ENCODE assay signal across 8 cellular contexts in the genomic region with DNA sequence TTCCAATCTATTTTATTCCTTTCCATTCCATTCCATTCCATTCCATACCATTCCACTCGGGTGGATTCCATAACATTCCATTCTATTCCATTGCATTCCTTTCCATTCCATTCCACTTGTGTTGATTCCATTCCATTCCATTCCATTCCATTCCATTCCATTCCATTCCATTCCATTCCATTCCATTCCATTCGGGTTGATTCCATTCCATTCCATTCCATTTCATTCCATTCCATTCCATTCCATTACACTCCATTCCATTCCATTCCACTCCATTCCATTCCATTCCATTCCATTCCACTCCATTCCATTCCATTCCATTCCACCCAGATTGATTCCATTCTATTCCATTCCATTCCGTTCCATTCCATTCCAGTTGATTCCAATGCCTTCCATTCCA.
DNase-seq lines count a peak whose midpoint lies in the region; ATAC-seq and TF ChIP-seq lines count a peak whose summit lies in the region.
"Not testable (repeated sequence)": the region's sequence is repeated elsewhere in the genome, so short reads cannot be mapped to it uniquely, and the experiment has no call there.

No MANE protein-coding gene starts in this region.

- not testable (repeated sequence) for H3K27me3 Mint-ChIP-seq in CD4-positive, alpha-beta T cell; activated B cell treated with CpG ODN at 0.5 μM for 24 hours; natural killer cell (ENCODE audit: low read depth in 2 of 2)

- H3K27ac ChIP-seq in CD4-positive, alpha-beta T cell (ENCODE audit: low read depth, low read length) = not testable (repeated sequence)

- intact Hi-C loops in CD4-positive, alpha-beta T cell (cut with DNase I, micrococcal nuclease); activated B cell treated with CpG ODN at 0.5 μM for 24 hours (cut with micrococcal nuclease); Right ventricle myocardium inferior (cut with DNase I); natural killer cell (cut with micrococcal nuclease): not testable (repeated sequence)

- peaks cover 55% of the 10 kb centered on the region for H3K36me3 Mint-ChIP-seq in CD4-positive, alpha-beta T cell (ENCODE audit: low read depth)
- not testable (repeated sequence) for H3K36me3 Mint-ChIP-seq in activated B cell treated with CpG ODN at 0.5 μM for 24 hours (ENCODE audit: low read depth); natural killer cell

- peaks cover 70% of the 10 kb centered on the region for H3K9me3 ChIP-seq in CD4-positive, alpha-beta T cell (ENCODE audit: control insufficient read depth, low read length)

- not testable (repeated sequence) for H3K4me1 Mint-ChIP-seq in CD4-positive, alpha-beta T cell (ENCODE audit: low read depth); activated B cell treated with CpG ODN at 0.5 μM for 24 hours; natural killer cell

- TF ChIP-seq CTCF in CD4-positive, alpha-beta T cell (IDR thresholded peaks at IDR 0.05); activated B cell treated with CpG ODN at 0.5 μM for 24 hours (IDR thresholded peaks at IDR 0.05); natural killer cell (IDR thresholded peaks at IDR 0.05): not testable (repeated sequence)

- H3K9me3 Mint-ChIP-seq in CD4-positive, alpha-beta T cell = peaks cover 49% of the 10 kb centered on the region
- H3K9me3 Mint-ChIP-seq in activated B cell treated with CpG ODN at 0.5 μM for 24 hours (peaks cover 55% of the 10 kb centered on the region), natural killer cell (peaks cover 51 to 59% of the 10 kb centered on the region in 2 donors)

- not testable (repeated sequence) for DNase-seq in CD4-positive, alpha-beta T cell; activated B cell treated with CpG ODN at 0.5 μM for 24 hours; Right ventricle myocardium inferior (ENCODE audit: missing footprints); natural killer cell

- H3K4me3 Mint-ChIP-seq in CD4-positive, alpha-beta T cell; activated B cell treated with CpG ODN at 0.5 μM for 24 hours; natural killer cell: not testable (repeated sequence)

- ATAC-seq in CD4-positive, alpha-beta T cell (ENCODE audit: poor library complexity) = peak; percentile 43
- ATAC-seq in GM19043 (IDR thresholded peaks at IDR 0.05; ENCODE audit: low read depth, unreplicated experiment) = peak; percentile 42
- peak; percentile 68 for ATAC-seq in GM21619 (IDR thresholded peaks at IDR 0.05; ENCODE audit: unreplicated experiment)
- peak; percentile 74 for ATAC-seq in HG02943 (IDR thresholded peaks at IDR 0.05; ENCODE audit: low read depth, unreplicated experiment)
- peak; percentile 71 for ATAC-seq in HG03432 (IDR thresholded peaks at IDR 0.05; ENCODE audit: unreplicated experiment)
- ATAC-seq in activated B cell treated with CpG ODN at 0.5 μM for 24 hours (ENCODE audit: low read depth) = peak; percentile 37
- peak; percentile 81 for ATAC-seq in Right ventricle myocardium inferior
- ATAC-seq in natural killer cell = peak; percentile 42 to 67 (median 54)

- CTCF ChIA-PET in CD4-positive, alpha-beta T cell (lab: Charles Lee); activated B cell treated with CpG ODN at 0.5 μM for 24 hours (lab: Charles Lee): not testable (repeated sequence)

- H3K27ac Mint-ChIP-seq in CD4-positive, alpha-beta T cell; activated B cell treated with CpG ODN at 0.5 μM for 24 hours; natural killer cell: not testable (repeated sequence)

- H3K27me3 ChIP-seq in CD4-positive, alpha-beta T cell (ENCODE audit: control insufficient read depth, insufficient read depth, low read length) = not testable (repeated sequence)

- POLR2A ChIA-PET in CD4-positive, alpha-beta T cell (lab: Charles Lee); activated B cell treated with CpG ODN at 0.5 μM for 24 hours (lab: Charles Lee): not testable (repeated sequence)
